Comparison of ENCODE assay signal across 9 cellular contexts in genomic region chr10:93386496-93387369, GRCh38.
DNase-seq lines count a peak whose midpoint lies in the region; ATAC-seq, FAIRE-seq and TF ChIP-seq lines count a peak whose summit lies in the region.
"Had no signal": no experiment of that assay in that cellular context is flagged by ENCODE, and none has a peak within 500 bp of the region (broad histone marks: within the 10 kb centered on the region; RNA-seq: fewer than 3 reads in every experiment).

No MANE protein-coding gene starts in this region.

- H3K4me1 ChIP-seq in sigmoid colon: peaks cover 0 to 31% (median 17%) of the 10 kb centered on the region in 4 donors

- no peak for TF ChIP-seq EP300 in sigmoid colon (IDR thresholded peaks at IDR 0.05)

- peak; percentile 45 for FAIRE-seq in GM12891 (lab: Jason Lieb, UNC)

- TF ChIP-seq CTCF in RWPE1 (conservative IDR thresholded peaks at IDR 0.05; ENCODE audit: low read depth) (no peak), fibroblast of mammary gland (conservative IDR thresholded peaks at IDR 0.05; ENCODE audit: control insufficient read depth, insufficient read depth, low read depth, low read length) (no peak), sigmoid colon (IDR thresholded peaks at IDR 0.05) (no peak)

- CTCF ChIA-PET in RWPE1 (lab: Yijun Ruan, JAX): interaction anchor here (1.0 kb wide), 1 partner anchor 11 kb away, joined by 3 read pairs; no protein-coding TSS in a partner anchor

- intact Hi-C loops in sigmoid colon (cut with DNase I): no loop called here

- 70 to 82% methylated on average over 15 of the region's 15 CpGs for WGBS in sigmoid colon, 2 donors

- TF ChIP-seq POLR2A in GM12891 (IDR thresholded peaks at IDR 0.05; ENCODE audit: low read depth, low read length) (no peak), sigmoid colon (IDR thresholded peaks at IDR 0.05) (no peak)

- no peaks in the 10 kb centered on the region for H3K27me3 ChIP-seq in sigmoid colon

- peaks cover 10 to 59% (median 24%) of the 10 kb centered on the region in 4 donors for H3K36me3 ChIP-seq in sigmoid colon

- no peak overlapping the region for H3K4me3 ChIP-seq in fibroblast of mammary gland (ENCODE audit: control insufficient read depth, low read depth, low read length)
- no peak overlapping the region for H3K4me3 ChIP-seq in sigmoid colon

- DNase-seq in GM12891 (ENCODE audit: insufficient read length, low spot score) (no peak), RWPE1 (ENCODE audit: low spot score) (no peak), fibroblast of mammary gland (ENCODE audit: low read depth) (peak; percentile 62), sigmoid colon (peak; percentile 63), OCI-M2 (lab: John Stamatoyannopoulos, UW; ENCODE audit: unreplicated experiment) (no peak)
- DNase-seq: T-helper 9 cell had no signal

- no peaks in the 10 kb centered on the region for H3K9me3 ChIP-seq in sigmoid colon

- POLR2A ChIA-PET in RWPE1 (lab: Yijun Ruan, JAX; ENCODE audit: low non-redundant PET): no interaction called here

- ATAC-seq in GM18873 (IDR thresholded peaks at IDR 0.05; ENCODE audit: low FRiP score, unreplicated experiment) (no peak), HG02610 (IDR thresholded peaks at IDR 0.05; ENCODE audit: unreplicated experiment) (no peak), HG03521 (IDR thresholded peaks at IDR 0.05; ENCODE audit: unreplicated experiment) (no peak)

- H3K27ac ChIP-seq in RWPE1 (peak overlapping the region; percentile 67), sigmoid colon (peak overlapping the region; percentile 41 to 64 (median 62))

TF ChIP-seq in GM12891, 5 proteins besides CTCF, POLR2A, EP300 and RAD21:
- no peak for TF ChIP-seq SPI1 (IDR thresholded peaks at IDR 0.05; ENCODE audit: low read depth, low read length)
- TF ChIP-seq PAX5 (IDR thresholded peaks at IDR 0.05; ENCODE audit: insufficient read depth, low read length, severe bottlenecking): no peak
- no peak for TF ChIP-seq TAF1 (IDR thresholded peaks at IDR 0.05; ENCODE audit: low read depth, low read length)
- no peak for TF ChIP-seq POU2F2 (IDR thresholded peaks at IDR 0.05; ENCODE audit: low read depth, low read length)
- no peak for TF ChIP-seq POLR2AphosphoS5 (IDR thresholded peaks at IDR 0.05; ENCODE audit: low read depth, low read length)

Comparison
In these comparisons a context has a peak if more than half of its experiments do, and no peak if none do; other contexts are left out.
1. DNase-seq: peak in fibroblast of mammary gland (single experiment) and sigmoid colon (single experiment); none in GM12891 (single experiment), RWPE1 (single experiment) and OCI-M2 (single experiment).